8 cellular contexts compared by ENCODE assay signal in genomic region chr11:47213985-47214564, GRCh38. TPM values are rescaled to one million over a fixed set of nuclear protein-coding genes. Genes with fewer than 3 reads are reported as not detected.
DNase-seq lines count a peak whose midpoint lies in the region; ATAC-seq, FAIRE-seq and TF ChIP-seq lines count a peak whose summit lies in the region.

No MANE protein-coding gene starts in this region.

- CTCF ChIA-PET in T-cell (lab: Charles Lee), result interaction anchor here (0.6 to 1.9 kb wide), 10 partner anchors 20 to 1087 kb away, joined by 3 to 11 read pairs (median 5); no protein-coding TSS in a partner anchor

- peak overlapping the region; percentile 88 to 98 (median 97) for H3K4me3 Mint-ChIP-seq in T-cell

- H3K36me3 Mint-ChIP-seq in T-cell, result peaks cover 15% of the 10 kb centered on the region

- peaks cover 35 to 38% (median 37%) of the 10 kb centered on the region in 3 donors for H3K4me1 Mint-ChIP-seq in T-cell

- H3K4me3 ChIP-seq in prostate gland, result peak overlapping the region; percentile 46 to 47

- intact Hi-C loops in left ventricle myocardium superior (cut with micrococcal nuclease), result no loop called here
- intact Hi-C loops in prostate gland (cut with DNase I), result loop anchor here (1.0 to 2.0 kb wide), 2 partner anchors 27 to 35 kb away; partner anchors contain the start of gene ACP2

- ATAC-seq in HG02678 (IDR thresholded peaks at IDR 0.05; ENCODE audit: unreplicated experiment) (peak; percentile 62), T-cell (replicated peaks in 1 of 4) (peak; percentile 75 to 81 (median 78)), left ventricle myocardium superior (peak; percentile 93)

- H3K27me3 Mint-ChIP-seq in T-cell, result no peaks in the 10 kb centered on the region

- H3K36me3 ChIP-seq in prostate gland, result no peaks in the 10 kb centered on the region

- no peaks in the 10 kb centered on the region for H3K27me3 ChIP-seq in prostate gland (replicated peaks; ENCODE audit: insufficient read depth)

- DNase-seq in NCI-H128 (lab: John Stamatoyannopoulos, UW; ENCODE audit: unreplicated experiment), result peak; percentile 81
- peak; percentile 62 to 86 (median 77) for DNase-seq in T-cell
- DNase-seq in amygdala (lab: John Stamatoyannopoulos, UW), result peak; percentile 15 to 97 (median 89)
- DNase-seq in left ventricle myocardium superior, result peak; percentile 95
- DNase-seq in prostate gland (ENCODE audit: low spot score), result peak; percentile 90
- DNase-seq in urothelium cell line (ENCODE audit: low spot score), result peak; percentile 94

- WGBS in prostate gland, result 9% methylated on average over 20 of the region's 20 CpGs

- no peaks in the 10 kb centered on the region for H3K9me3 Mint-ChIP-seq in T-cell

- H3K27ac ChIP-seq in prostate gland, result peak overlapping the region; percentile 94 to 95

- H3K4me1 ChIP-seq in prostate gland (replicated peaks), result peaks cover 15% of the 10 kb centered on the region

- no peaks in the 10 kb centered on the region for H3K9me3 ChIP-seq in prostate gland

- peak overlapping the region; percentile 99 to 100 for H3K27ac Mint-ChIP-seq in T-cell

- peak; percentile 58 for TF ChIP-seq POLR2A in GM10847 (IDR thresholded peaks at IDR 0.05; ENCODE audit: extremely low read depth, insufficient read length)
- peak; percentile 70 for TF ChIP-seq POLR2A in prostate gland (IDR thresholded peaks at IDR 0.05)

- TF ChIP-seq CTCF in prostate gland (IDR thresholded peaks at IDR 0.05), result peak in 1 of 4 experiments; percentile 6

- no peak for FAIRE-seq in urothelium cell line (lab: Jason Lieb, UNC)

- POLR2A ChIA-PET in T-cell (lab: Charles Lee), result interaction anchor here (0.5 to 2.4 kb wide), 10 partner anchors 9 to 355 kb away, joined by 3 to 10 read pairs (median 4); partner anchors contain the start of gene ACP2 (in 1 of the 2)

RNA-seq across cellular contexts. Expression of gene DDB2, which starts 0.7 kb away (rescaled TPM):
- total RNA-seq in T-cell, result 100 to 1,000 TPM in 3 of 5 donors, 10 to 100 TPM in 2; 55.0 to 136 (median 123) TPM
- 9.5 TPM for total RNA-seq in left ventricle myocardium superior
- 10 to 100 TPM; 27.4 to 41.3 TPM for total RNA-seq in prostate gland

RNA-seq across cellular contexts. Expression of gene PACSIN3, which starts 27.8 kb away (rescaled TPM):
- total RNA-seq in T-cell (1 to 10 TPM in 3 of 5 donors, under 1 TPM in 1, not detected in 1; 0.49 to 1.9 (median 1.4) TPM), left ventricle myocardium superior (150 TPM), prostate gland (10 to 100 TPM; 38.3 to 92.3 TPM)

RNA-seq across cellular contexts. Expression of gene ACP2, which starts 34.5 kb away (rescaled TPM):
- total RNA-seq in T-cell, result 10 to 100 TPM; 16.2 to 26.8 (median 21.9) TPM
- 20.3 TPM for total RNA-seq in left ventricle myocardium superior
- total RNA-seq in prostate gland, result 100 to 1,000 TPM in 1 of 2 donors, 10 to 100 TPM in 1; 94.6 to 104 TPM

RNA-seq across cellular contexts. Expression of gene ARFGAP2, which starts 37.4 kb away (rescaled TPM):
- total RNA-seq in T-cell, result 100 to 1,000 TPM; 145 to 188 (median 160) TPM
- total RNA-seq in left ventricle myocardium superior, result 48.0 TPM
- 100 to 1,000 TPM; 111 to 146 TPM for total RNA-seq in prostate gland

RNA-seq across cellular contexts. Expression of gene NR1H3, which starts 43.7 kb away (rescaled TPM):
- total RNA-seq in T-cell, result 10 to 100 TPM in 3 of 5 donors, 1 to 10 TPM in 2; 3.6 to 16.7 (median 11.7) TPM
- 15.6 TPM for total RNA-seq in left ventricle myocardium superior
- 10 to 100 TPM; 31.8 to 34.2 TPM for total RNA-seq in prostate gland

Comparison
In these comparisons a context has a peak if more than half of its experiments do, and no peak if none do; other contexts are left out.
1. Peak in every context shown above with its lines: DNase-seq, ATAC-seq, H3K4me3 ChIP-seq and H3K27ac ChIP-seq.
2. RNA of gene PACSIN3, which starts 27.8 kb away (total RNA-seq): 150 TPM in left ventricle myocardium superior (single experiment) and 38.3 to 92.3 TPM in prostate gland; 0.49 to 1.9 TPM in T-cell; every median in the first group is over 10 times any median in the second.